Comparison of ENCODE assay signal across 1 cellular context in genomic region chr14:69001375-69001774, GRCh38.
TF ChIP-seq lines count a peak whose summit lies in the region.

No MANE protein-coding gene starts in this region.

TF ChIP-seq in H1, 55 proteins besides CTCF, POLR2A, EP300 and RAD21:
- TF ChIP-seq EZH2 (IDR thresholded peaks at IDR 0.05; ENCODE audit: low read depth, low read length, severe bottlenecking), result no peak
- TF ChIP-seq SRF (IDR thresholded peaks at IDR 0.05; ENCODE audit: low read depth, low read length), result no peak
- TF ChIP-seq CTBP2 (IDR thresholded peaks at IDR 0.05; ENCODE audit: borderline replicate concordance, insufficient read depth, insufficient read length, low read length), result no peak
- no peak for TF ChIP-seq SUZ12 (IDR thresholded peaks at IDR 0.05; ENCODE audit: low read length)
- TF ChIP-seq, protein P1, sequence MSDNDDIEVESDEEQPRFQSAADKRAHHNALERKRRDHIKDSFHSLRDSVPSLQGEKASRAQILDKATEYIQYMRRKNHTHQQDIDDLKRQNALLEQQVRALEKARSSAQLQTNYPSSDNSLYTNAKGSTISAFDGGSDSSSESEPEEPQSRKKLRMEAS (IDR thresholded peaks at IDR 0.05), result no peak
- no peak for TF ChIP-seq RBBP5 (IDR thresholded peaks at IDR 0.05; ENCODE audit: borderline replicate concordance, low read depth, low read length)
- TF ChIP-seq TBP (IDR thresholded peaks at IDR 0.05; ENCODE audit: low read depth, low read length), result no peak
- TF ChIP-seq MAFK (IDR thresholded peaks at IDR 0.05; ENCODE audit: low read depth, low read length), result no peak
- no peak for TF ChIP-seq KDM5A (IDR thresholded peaks at IDR 0.05; ENCODE audit: low read length)
- no peak for TF ChIP-seq HDAC6 (IDR thresholded peaks at IDR 0.05; ENCODE audit: low read depth, low read length)
- TF ChIP-seq JUND (IDR thresholded peaks at IDR 0.05; ENCODE audit: low read length), result no peak
- no peak for TF ChIP-seq JUN (IDR thresholded peaks at IDR 0.05; ENCODE audit: low read depth, low read length)
